In the genomic region with DNA sequence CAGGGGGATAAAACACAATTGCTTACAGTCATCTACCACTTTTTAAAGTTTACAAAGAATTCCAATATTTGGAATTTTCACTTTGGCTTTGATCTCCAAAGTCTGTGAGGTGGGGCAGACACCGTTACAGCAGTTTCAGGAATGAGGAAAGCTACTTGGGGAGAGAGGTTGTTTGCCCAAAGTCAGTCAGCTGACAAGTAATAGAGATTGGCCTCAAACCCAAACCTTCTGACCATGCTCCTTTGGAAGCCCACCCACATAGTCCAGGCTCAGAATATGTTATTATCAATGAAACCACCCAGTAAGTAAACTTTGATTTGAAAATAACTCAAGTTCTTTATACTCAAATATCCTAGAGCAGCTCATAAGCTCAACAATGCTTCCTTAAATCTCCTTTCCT, we compare ENCODE assay signal across 2 cellular contexts.
TF ChIP-seq lines count a peak whose summit lies in the region.

No MANE protein-coding gene starts in this region.

TF ChIP-seq in SK-N-SH, 30 proteins besides CTCF, POLR2A, EP300 and RAD21 (continued from another document):
- TF ChIP-seq, protein P1, sequence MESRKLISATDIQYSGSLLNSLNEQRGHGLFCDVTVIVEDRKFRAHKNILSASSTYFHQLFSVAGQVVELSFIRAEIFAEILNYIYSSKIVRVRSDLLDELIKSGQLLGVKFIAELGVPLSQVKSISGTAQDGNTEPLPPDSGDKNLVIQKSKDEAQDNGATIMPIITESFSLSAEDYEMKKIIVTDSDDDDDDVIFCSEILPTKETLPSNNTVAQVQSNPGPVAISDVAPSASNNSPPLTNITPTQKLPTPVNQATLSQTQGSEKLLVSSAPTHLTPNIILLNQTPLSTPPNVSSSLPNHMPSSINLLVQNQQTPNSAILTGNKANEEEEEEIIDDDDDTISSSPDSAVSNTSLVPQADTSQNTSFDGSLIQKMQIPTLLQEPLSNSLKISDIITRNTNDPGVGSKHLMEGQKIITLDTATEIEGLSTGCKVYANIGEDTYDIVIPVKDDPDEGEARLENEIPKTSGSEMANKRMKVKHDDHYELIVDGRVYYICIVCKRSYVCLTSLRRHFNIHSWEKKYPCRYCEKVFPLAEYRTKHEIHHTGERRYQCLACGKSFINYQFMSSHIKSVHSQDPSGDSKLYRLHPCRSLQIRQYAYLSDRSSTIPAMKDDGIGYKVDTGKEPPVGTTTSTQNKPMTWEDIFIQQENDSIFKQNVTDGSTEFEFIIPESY (IDR thresholded peaks at IDR 0.05; ENCODE audit: borderline replicate concordance, low read depth), result no peak
- no peak for TF ChIP-seq JUND (IDR thresholded peaks at IDR 0.05)
- TF ChIP-seq GABPA (IDR thresholded peaks at IDR 0.05; ENCODE audit: low read depth), result no peak
- TF ChIP-seq, protein P2, sequence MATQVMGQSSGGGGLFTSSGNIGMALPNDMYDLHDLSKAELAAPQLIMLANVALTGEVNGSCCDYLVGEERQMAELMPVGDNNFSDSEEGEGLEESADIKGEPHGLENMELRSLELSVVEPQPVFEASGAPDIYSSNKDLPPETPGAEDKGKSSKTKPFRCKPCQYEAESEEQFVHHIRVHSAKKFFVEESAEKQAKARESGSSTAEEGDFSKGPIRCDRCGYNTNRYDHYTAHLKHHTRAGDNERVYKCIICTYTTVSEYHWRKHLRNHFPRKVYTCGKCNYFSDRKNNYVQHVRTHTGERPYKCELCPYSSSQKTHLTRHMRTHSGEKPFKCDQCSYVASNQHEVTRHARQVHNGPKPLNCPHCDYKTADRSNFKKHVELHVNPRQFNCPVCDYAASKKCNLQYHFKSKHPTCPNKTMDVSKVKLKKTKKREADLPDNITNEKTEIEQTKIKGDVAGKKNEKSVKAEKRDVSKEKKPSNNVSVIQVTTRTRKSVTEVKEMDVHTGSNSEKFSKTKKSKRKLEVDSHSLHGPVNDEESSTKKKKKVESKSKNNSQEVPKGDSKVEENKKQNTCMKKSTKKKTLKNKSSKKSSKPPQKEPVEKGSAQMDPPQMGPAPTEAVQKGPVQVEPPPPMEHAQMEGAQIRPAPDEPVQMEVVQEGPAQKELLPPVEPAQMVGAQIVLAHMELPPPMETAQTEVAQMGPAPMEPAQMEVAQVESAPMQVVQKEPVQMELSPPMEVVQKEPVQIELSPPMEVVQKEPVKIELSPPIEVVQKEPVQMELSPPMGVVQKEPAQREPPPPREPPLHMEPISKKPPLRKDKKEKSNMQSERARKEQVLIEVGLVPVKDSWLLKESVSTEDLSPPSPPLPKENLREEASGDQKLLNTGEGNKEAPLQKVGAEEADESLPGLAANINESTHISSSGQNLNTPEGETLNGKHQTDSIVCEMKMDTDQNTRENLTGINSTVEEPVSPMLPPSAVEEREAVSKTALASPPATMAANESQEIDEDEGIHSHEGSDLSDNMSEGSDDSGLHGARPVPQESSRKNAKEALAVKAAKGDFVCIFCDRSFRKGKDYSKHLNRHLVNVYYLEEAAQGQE (IDR thresholded peaks at IDR 0.05; ENCODE audit: low read depth, low read length), result no peak
- no peak for TF ChIP-seq TEAD4 (IDR thresholded peaks at IDR 0.05; ENCODE audit: borderline replicate concordance, insufficient read depth)
- no peak for TF ChIP-seq RFX5 (IDR thresholded peaks at IDR 0.05; ENCODE audit: low read length)
- no peak for TF ChIP-seq SMC3 (IDR thresholded peaks at IDR 0.05; ENCODE audit: low read depth, low read length)
- no peak for TF ChIP-seq MEF2A (IDR thresholded peaks at IDR 0.05; ENCODE audit: borderline replicate concordance, low read depth)
- TF ChIP-seq RXRA (IDR thresholded peaks at IDR 0.05; ENCODE audit: borderline replicate concordance, low read depth), result no peak

TF ChIP-seq in SK-N-SH treated with all-trans-retinoic acid at 6 μM for 48 hours, 23 proteins besides CTCF, POLR2A, EP300 and RAD21 (continued from another document):
- TF ChIP-seq ESRRG (CRISPR knock-in tag; IDR thresholded peaks at IDR 0.05), result no peak
- TF ChIP-seq, protein P3, sequence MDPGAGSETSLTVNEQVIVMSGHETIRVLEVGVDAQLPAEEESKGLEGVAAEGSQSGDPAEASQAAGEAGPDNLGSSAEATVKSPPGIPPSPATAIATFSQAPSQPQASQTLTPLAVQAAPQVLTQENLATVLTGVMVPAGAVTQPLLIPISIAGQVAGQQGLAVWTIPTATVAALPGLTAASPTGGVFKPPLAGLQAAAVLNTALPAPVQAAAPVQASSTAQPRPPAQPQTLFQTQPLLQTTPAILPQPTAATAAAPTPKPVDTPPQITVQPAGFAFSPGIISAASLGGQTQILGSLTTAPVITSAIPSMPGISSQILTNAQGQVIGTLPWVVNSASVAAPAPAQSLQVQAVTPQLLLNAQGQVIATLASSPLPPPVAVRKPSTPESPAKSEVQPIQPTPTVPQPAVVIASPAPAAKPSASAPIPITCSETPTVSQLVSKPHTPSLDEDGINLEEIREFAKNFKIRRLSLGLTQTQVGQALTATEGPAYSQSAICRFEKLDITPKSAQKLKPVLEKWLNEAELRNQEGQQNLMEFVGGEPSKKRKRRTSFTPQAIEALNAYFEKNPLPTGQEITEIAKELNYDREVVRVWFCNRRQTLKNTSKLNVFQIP (CRISPR knock-in tag; IDR thresholded peaks at IDR 0.05; ENCODE audit: borderline replicate concordance, low read depth), result no peak
- TF ChIP-seq, protein P4, sequence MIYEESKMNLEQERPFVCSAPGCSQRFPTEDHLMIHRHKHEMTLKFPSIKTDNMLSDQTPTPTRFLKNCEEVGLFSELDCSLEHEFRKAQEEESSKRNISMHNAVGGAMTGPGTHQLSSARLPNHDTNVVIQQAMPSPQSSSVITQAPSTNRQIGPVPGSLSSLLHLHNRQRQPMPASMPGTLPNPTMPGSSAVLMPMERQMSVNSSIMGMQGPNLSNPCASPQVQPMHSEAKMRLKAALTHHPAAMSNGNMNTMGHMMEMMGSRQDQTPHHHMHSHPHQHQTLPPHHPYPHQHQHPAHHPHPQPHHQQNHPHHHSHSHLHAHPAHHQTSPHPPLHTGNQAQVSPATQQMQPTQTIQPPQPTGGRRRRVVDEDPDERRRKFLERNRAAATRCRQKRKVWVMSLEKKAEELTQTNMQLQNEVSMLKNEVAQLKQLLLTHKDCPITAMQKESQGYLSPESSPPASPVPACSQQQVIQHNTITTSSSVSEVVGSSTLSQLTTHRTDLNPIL (CRISPR knock-in tag; IDR thresholded peaks at IDR 0.05; ENCODE audit: low read depth), result no peak
- TF ChIP-seq TOX (CRISPR knock-in tag; IDR thresholded peaks at IDR 0.05; ENCODE audit: borderline replicate concordance), result no peak
- TF ChIP-seq CSDC2 (CRISPR knock-in tag; IDR thresholded peaks at IDR 0.05), result no peak
- TF ChIP-seq, protein P5, sequence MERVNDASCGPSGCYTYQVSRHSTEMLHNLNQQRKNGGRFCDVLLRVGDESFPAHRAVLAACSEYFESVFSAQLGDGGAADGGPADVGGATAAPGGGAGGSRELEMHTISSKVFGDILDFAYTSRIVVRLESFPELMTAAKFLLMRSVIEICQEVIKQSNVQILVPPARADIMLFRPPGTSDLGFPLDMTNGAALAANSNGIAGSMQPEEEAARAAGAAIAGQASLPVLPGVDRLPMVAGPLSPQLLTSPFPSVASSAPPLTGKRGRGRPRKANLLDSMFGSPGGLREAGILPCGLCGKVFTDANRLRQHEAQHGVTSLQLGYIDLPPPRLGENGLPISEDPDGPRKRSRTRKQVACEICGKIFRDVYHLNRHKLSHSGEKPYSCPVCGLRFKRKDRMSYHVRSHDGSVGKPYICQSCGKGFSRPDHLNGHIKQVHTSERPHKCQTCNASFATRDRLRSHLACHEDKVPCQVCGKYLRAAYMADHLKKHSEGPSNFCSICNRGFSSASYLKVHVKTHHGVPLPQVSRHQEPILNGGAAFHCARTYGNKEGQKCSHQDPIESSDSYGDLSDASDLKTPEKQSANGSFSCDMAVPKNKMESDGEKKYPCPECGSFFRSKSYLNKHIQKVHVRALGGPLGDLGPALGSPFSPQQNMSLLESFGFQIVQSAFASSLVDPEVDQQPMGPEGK (CRISPR knock-in tag; IDR thresholded peaks at IDR 0.05; ENCODE audit: borderline replicate concordance), result no peak
- TF ChIP-seq SNAI2 (CRISPR knock-in tag; IDR thresholded peaks at IDR 0.05), result no peak
